Comparison of ENCODE assay signal across 12 cellular contexts in the genomic region with DNA sequence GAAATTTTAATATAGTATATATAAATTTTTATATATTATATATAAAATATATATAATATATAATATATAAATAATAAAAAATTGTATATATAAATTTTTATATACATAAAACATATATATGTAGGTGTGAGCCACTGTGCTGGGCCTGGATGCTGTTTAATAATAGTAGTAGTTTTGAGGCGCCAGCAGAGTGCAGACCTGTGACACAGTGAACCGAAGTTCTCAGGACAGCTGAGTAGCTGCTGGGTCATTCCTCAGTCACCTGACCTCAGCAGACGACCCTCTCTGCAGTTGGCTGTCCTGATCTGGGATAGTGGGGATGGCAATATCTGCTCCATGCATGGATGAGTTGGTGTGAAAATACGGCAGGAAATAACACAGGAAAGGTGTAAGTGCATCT. TPM values are rescaled to one million over a fixed set of nuclear protein-coding genes. Genes with fewer than 3 reads are reported as not detected.
DNase-seq lines count a peak whose midpoint lies in the region; ATAC-seq, FAIRE-seq and TF ChIP-seq lines count a peak whose summit lies in the region.
"Had no signal": no experiment of that assay in that cellular context is flagged by ENCODE, and none has a peak within 500 bp of the region (broad histone marks: within the 10 kb centered on the region; RNA-seq: fewer than 3 reads in every experiment).

No MANE protein-coding gene starts in this region.

- no peaks in the 10 kb centered on the region for H3K27me3 ChIP-seq in liver (ENCODE audit: control insufficient read depth in 4 of 4, insufficient read depth in 4 of 4, low read length in 3 of 4)
- H3K27me3 ChIP-seq in HAP-1 (ENCODE audit: low read depth): no peaks in the 10 kb centered on the region
- H3K27me3 ChIP-seq: BLaER1 treated with 17β-estradiol and CSF1 and Interleukin-3, amounts not matched to agents 10 nM and 100 nM; dorsolateral prefrontal cortex had no signal

- DNase-seq in CD1c-positive myeloid dendritic cell (ENCODE audit: extremely low spot score) (peak; percentile 6), HTR-8/SVneo (ENCODE audit: insufficient read length, low spot score) (no peak), cardiac septum (ENCODE audit: low spot score) (no peak), HAP-1 (ENCODE audit: low spot score in 2 of 2) (no peak)
- no peak for DNase-seq in stimulated activated CD4-positive, alpha-beta T cell treated with anti-CD3 and anti-CD28 coated beads, Interleukin-4, amount 100 ng/mL, for 24 hours
- DNase-seq: dorsolateral prefrontal cortex, left cardiac atrium had no signal

- peak; percentile 10; the same call in 2 of the 3 replicates for ATAC-seq in SK-N-SH treated with all-trans-retinoic acid at 6 μM for 48 hours
- ATAC-seq in GM19035 (IDR thresholded peaks at IDR 0.05; ENCODE audit: unreplicated experiment): no peak
- ATAC-seq: left cardiac atrium had no signal

- H3K9ac ChIP-seq in liver (ENCODE audit: low read depth in 1 of 2, low read length in 2 of 2): no peak overlapping the region
- H3K9ac ChIP-seq: BLaER1 treated with 17β-estradiol and CSF1 and Interleukin-3, amounts not matched to agents 10 nM and 100 nM had no signal

- intact Hi-C loops in cardiac septum (cut with DNase I): no loop called here

- H3K4me3 ChIP-seq in liver (ENCODE audit: low read depth in 1 of 3, low read length in 3 of 3): no peak overlapping the region
- H3K4me3 ChIP-seq in HAP-1: no peak overlapping the region
- H3K4me3 ChIP-seq: BLaER1 treated with 17β-estradiol and CSF1 and Interleukin-3, amounts not matched to agents 10 nM and 100 nM; dorsolateral prefrontal cortex had no signal

- in situ Hi-C loops in HAP-1 (cut with MboI; ENCODE audit: low sequenced_read_pairs): loop anchor here (10.0 kb wide), 1 partner anchor 351 kb away; no protein-coding TSS in a partner anchor

- peak; percentile 10 to 50 for TF ChIP-seq RAD21 in liver (IDR thresholded peaks at IDR 0.05)

- H3K9me3 ChIP-seq in liver (ENCODE audit: control insufficient read depth in 4 of 4, low read length in 3 of 4) (no peaks in the 10 kb centered on the region), HAP-1 (no peaks in the 10 kb centered on the region)

- H3K4me1 ChIP-seq in liver (ENCODE audit: control insufficient read depth in 4 of 4, insufficient read depth in 4 of 4, low read length in 3 of 4) (peaks cover 9 to 16% (median 11%) of the 10 kb centered on the region in 4 donors), HAP-1 (peaks cover 6% of the 10 kb centered on the region; the same call in 1 of the 2 replicates)

- FAIRE-seq in HTR-8/SVneo (lab: Jason Lieb, UNC): peak; percentile 48

- H3K27ac ChIP-seq in liver (ENCODE audit: low read depth in 1 of 2, low read length in 2 of 2): no peak overlapping the region
- H3K27ac ChIP-seq: BLaER1 treated with 17β-estradiol and CSF1 and Interleukin-3, amounts not matched to agents 10 nM and 100 nM had no signal

- 26% methylated on average over 4 of the region's 4 CpGs for WGBS in liver

- no peak for TF ChIP-seq CTCF in liver (IDR thresholded peaks at IDR 0.05; ENCODE audit: low read depth, low read length, missing input control)

- H3K36me3 ChIP-seq in liver (ENCODE audit: control insufficient read depth in 4 of 4, insufficient read depth in 3 of 4, low read depth in 1 of 4, low read length in 3 of 4) (no peaks in the 10 kb centered on the region), HAP-1 (replicated peaks) (peaks cover 3% of the 10 kb centered on the region)

TF ChIP-seq in SK-N-SH treated with all-trans-retinoic acid at 6 μM for 48 hours, 23 proteins besides CTCF, POLR2A, EP300 and RAD21:
- no peak for TF ChIP-seq ZNF70 (CRISPR knock-in tag; IDR thresholded peaks at IDR 0.05)
- TF ChIP-seq, protein P1, sequence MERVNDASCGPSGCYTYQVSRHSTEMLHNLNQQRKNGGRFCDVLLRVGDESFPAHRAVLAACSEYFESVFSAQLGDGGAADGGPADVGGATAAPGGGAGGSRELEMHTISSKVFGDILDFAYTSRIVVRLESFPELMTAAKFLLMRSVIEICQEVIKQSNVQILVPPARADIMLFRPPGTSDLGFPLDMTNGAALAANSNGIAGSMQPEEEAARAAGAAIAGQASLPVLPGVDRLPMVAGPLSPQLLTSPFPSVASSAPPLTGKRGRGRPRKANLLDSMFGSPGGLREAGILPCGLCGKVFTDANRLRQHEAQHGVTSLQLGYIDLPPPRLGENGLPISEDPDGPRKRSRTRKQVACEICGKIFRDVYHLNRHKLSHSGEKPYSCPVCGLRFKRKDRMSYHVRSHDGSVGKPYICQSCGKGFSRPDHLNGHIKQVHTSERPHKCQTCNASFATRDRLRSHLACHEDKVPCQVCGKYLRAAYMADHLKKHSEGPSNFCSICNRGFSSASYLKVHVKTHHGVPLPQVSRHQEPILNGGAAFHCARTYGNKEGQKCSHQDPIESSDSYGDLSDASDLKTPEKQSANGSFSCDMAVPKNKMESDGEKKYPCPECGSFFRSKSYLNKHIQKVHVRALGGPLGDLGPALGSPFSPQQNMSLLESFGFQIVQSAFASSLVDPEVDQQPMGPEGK (CRISPR knock-in tag; IDR thresholded peaks at IDR 0.05; ENCODE audit: borderline replicate concordance): no peak
- TF ChIP-seq, protein P2, sequence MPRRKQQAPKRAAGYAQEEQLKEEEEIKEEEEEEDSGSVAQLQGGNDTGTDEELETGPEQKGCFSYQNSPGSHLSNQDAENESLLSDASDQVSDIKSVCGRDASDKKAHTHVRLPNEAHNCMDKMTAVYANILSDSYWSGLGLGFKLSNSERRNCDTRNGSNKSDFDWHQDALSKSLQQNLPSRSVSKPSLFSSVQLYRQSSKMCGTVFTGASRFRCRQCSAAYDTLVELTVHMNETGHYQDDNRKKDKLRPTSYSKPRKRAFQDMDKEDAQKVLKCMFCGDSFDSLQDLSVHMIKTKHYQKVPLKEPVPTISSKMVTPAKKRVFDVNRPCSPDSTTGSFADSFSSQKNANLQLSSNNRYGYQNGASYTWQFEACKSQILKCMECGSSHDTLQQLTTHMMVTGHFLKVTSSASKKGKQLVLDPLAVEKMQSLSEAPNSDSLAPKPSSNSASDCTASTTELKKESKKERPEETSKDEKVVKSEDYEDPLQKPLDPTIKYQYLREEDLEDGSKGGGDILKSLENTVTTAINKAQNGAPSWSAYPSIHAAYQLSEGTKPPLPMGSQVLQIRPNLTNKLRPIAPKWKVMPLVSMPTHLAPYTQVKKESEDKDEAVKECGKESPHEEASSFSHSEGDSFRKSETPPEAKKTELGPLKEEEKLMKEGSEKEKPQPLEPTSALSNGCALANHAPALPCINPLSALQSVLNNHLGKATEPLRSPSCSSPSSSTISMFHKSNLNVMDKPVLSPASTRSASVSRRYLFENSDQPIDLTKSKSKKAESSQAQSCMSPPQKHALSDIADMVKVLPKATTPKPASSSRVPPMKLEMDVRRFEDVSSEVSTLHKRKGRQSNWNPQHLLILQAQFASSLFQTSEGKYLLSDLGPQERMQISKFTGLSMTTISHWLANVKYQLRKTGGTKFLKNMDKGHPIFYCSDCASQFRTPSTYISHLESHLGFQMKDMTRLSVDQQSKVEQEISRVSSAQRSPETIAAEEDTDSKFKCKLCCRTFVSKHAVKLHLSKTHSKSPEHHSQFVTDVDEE (CRISPR knock-in tag; IDR thresholded peaks at IDR 0.05): no peak
- TF ChIP-seq ZFP3 (CRISPR knock-in tag; IDR thresholded peaks at IDR 0.05): no peak
- no peak for TF ChIP-seq ZNF8 (CRISPR knock-in tag; IDR thresholded peaks at IDR 0.05)
TF ChIP-seq in SK-N-SH treated with all-trans-retinoic acid at 6 μM for 48 hours: peak in this region for 0.

TF ChIP-seq in liver, 16 proteins besides CTCF, POLR2A, EP300 and RAD21:
- peak in 1 of 2 donors; percentile 7 for TF ChIP-seq RXRA (IDR thresholded peaks at IDR 0.05)
- TF ChIP-seq EGR1 (IDR thresholded peaks at IDR 0.05; ENCODE audit: low read depth in 2 of 2): no peak

RNA-seq across cellular contexts. Expression of gene SNX18, which starts 3.3 kb away (rescaled TPM):
- total RNA-seq in liver (10 to 100 TPM; 15.4 to 32.5 TPM), cardiac septum (24.2 TPM)
- 1 to 10 TPM; 4.9 to 9.7 TPM for polyA plus RNA-seq in liver

RNA-seq across cellular contexts. Expression of gene HSPB3, which starts 58.8 kb away (rescaled TPM):
- total RNA-seq in liver (under 1 TPM in 1 of 2 donors, not detected in 1; 0.17 TPM), cardiac septum (210 TPM)
- polyA plus RNA-seq in liver: not detected
- total RNA-seq: osteocyte had no signal

Comparison
In these comparisons a context has a peak if more than half of its experiments do, and no peak if none do; other contexts are left out.
1. RNA of gene HSPB3, which starts 58.8 kb away (total RNA-seq): 210 TPM in cardiac septum (single experiment); 0.17 TPM in liver; every median in the first group is over 100 times any median in the second.